ENCODE assay signal across 8 cellular contexts in genomic region chr7:974172-974571, GRCh38. TPM values are rescaled to one million over a fixed set of nuclear protein-coding genes. Genes with fewer than 3 reads are reported as not detected.
A peak's percentile ranks its signal among the peaks of the same experiment; 100 is the strongest.
DNase-seq lines count a peak whose midpoint lies in the region; ATAC-seq, FAIRE-seq and TF ChIP-seq lines count a peak whose summit lies in the region.

No MANE protein-coding gene starts in this region.

- H3K4me1 ChIP-seq in muscle layer of colon (ENCODE audit: insufficient read depth, low read length): peaks cover 14% of the 10 kb centered on the region

- TF ChIP-seq CTCF in AG09309 (IDR thresholded peaks at IDR 0.05; ENCODE audit: control insufficient read depth, insufficient read depth, low read depth, low read length, missing control alignments): no peak
- no peak for TF ChIP-seq CTCF in bronchial epithelial cell (IDR thresholded peaks at IDR 0.05; ENCODE audit: insufficient read depth, low read length, severe bottlenecking)

- no peaks in the 10 kb centered on the region for H3K9me3 ChIP-seq in KOPT-K1 (ENCODE audit: insufficient read depth, low read length, poor library complexity, severe bottlenecking)
- no peaks in the 10 kb centered on the region for H3K9me3 ChIP-seq in muscle layer of colon (ENCODE audit: low read length)

- DNase-seq in AG09309 (ENCODE audit: low read depth) (no peak), bronchial epithelial cell (ENCODE audit: low read depth) (peak; percentile 23), HuH-7 (ENCODE audit: low spot score) (no peak), DMS114 treated with DMSO at 0.1 percent for 48 hours (lab: John Stamatoyannopoulos, UW; ENCODE audit: unreplicated experiment) (no peak)
- DNase-seq in stimulated activated CD4-positive, alpha-beta T cell treated with anti-CD3 and anti-CD28 coated beads, Interleukin-12 subunit alpha, Interleukin-12 subunit beta, amount 100 ng/mL, for 4 hours: no peak

- H3K9ac ChIP-seq in muscle layer of colon (ENCODE audit: low read length): peak overlapping the region; percentile 49

- H3K36me3 ChIP-seq in KOPT-K1 (ENCODE audit: insufficient read depth, low read length): peaks cover 44% of the 10 kb centered on the region
- H3K36me3 ChIP-seq in bronchial epithelial cell (ENCODE audit: control insufficient read depth, insufficient read depth, low read length): peaks cover 12% of the 10 kb centered on the region
- H3K36me3 ChIP-seq in muscle layer of colon (ENCODE audit: insufficient read depth, low read length): peaks cover 30% of the 10 kb centered on the region

- no peaks in the 10 kb centered on the region for H3K27me3 ChIP-seq in bronchial epithelial cell (ENCODE audit: control insufficient read depth, insufficient read depth, low read length)
- no peaks in the 10 kb centered on the region for H3K27me3 ChIP-seq in muscle layer of colon (ENCODE audit: control insufficient read depth in 1 of 2, insufficient read depth in 2 of 2, low read length in 2 of 2)

- no peak for FAIRE-seq in bronchial epithelial cell (lab: Jason Lieb, UNC)

- peak overlapping the region; percentile 67 for H3K4me3 ChIP-seq in AG09309 (ENCODE audit: control insufficient read depth, low read depth, low read length)
- H3K4me3 ChIP-seq in bronchial epithelial cell (ENCODE audit: low read depth, low read length): peak overlapping the region; percentile 100
- H3K4me3 ChIP-seq in muscle layer of colon (ENCODE audit: low read depth in 1 of 2, low read length in 2 of 2): peak overlapping the region in 1 of 2 donors; percentile 77

- H3K27ac ChIP-seq in KOPT-K1 (ENCODE audit: low read depth, low read length, poor library complexity, severe bottlenecking) (peak overlapping the region; percentile 79), muscle layer of colon (ENCODE audit: low read depth, low read length) (no peak overlapping the region)

- no peak for ATAC-seq in HG03457 (IDR thresholded peaks at IDR 0.05; ENCODE audit: unreplicated experiment)

RNA-seq across cellular contexts. Expression of gene COX19, which starts 1.2 kb away (rescaled TPM):
- total RNA-seq in bronchial epithelial cell: 12.9 and 17.5 TPM in 2 replicates

RNA-seq across cellular contexts. Expression of gene CYP2W1, which starts 8.8 kb away (rescaled TPM):
- 0.51 TPM in 1 of 2 replicates, not detected in the other for total RNA-seq in bronchial epithelial cell

RNA-seq across cellular contexts. Expression of gene ADAP1, which starts 19.7 kb away (rescaled TPM):
- 26.9 and 45.3 TPM in 2 replicates for total RNA-seq in bronchial epithelial cell
